In genomic region chr5:17216176-17216973, GRCh38 we compare ENCODE assay signal across 1 cellular context.
TF ChIP-seq lines count a peak whose summit lies in the region.

No MANE protein-coding gene starts in this region.

TF ChIP-seq in GM23338, 12 proteins besides CTCF, POLR2A, EP300 and RAD21 (continued from another document):
- TF ChIP-seq ZNF462 (CRISPR knock-in tag; IDR thresholded peaks at IDR 0.05) (no peak), JUNB (IDR thresholded peaks at IDR 0.05; ENCODE audit: unreplicated experiment) (no peak), NANOG (IDR thresholded peaks at IDR 0.05; ENCODE audit: borderline replicate concordance) (no peak), REST (IDR thresholded peaks at IDR 0.05; ENCODE audit: unreplicated experiment) (no peak), ZNF331 (CRISPR knock-in tag; IDR thresholded peaks at IDR 0.05; ENCODE audit: low read depth) (no peak), ETS1 (IDR thresholded peaks at IDR 0.05) (no peak), POLR2AphosphoS5 (IDR thresholded peaks at IDR 0.05; ENCODE audit: low read depth) (no peak), ZNF114 (CRISPR knock-in tag; IDR thresholded peaks at IDR 0.05) (no peak)
